ENCODE assay signal across 1 cellular context in genomic region chr15:66578286-66578875, GRCh38.
TF ChIP-seq lines count a peak whose summit lies in the region.

No MANE protein-coding gene starts in this region.

TF ChIP-seq in HepG2, 621 proteins besides CTCF, POLR2A, EP300 and RAD21:
- TF ChIP-seq CEBPZ (IDR thresholded peaks at IDR 0.05; ENCODE audit: low read length) (no peak), KLF16 (CRISPR knock-in tag; IDR thresholded peaks at IDR 0.05) (no peak), ZC3H13 (CRISPR knock-in tag; IDR thresholded peaks at IDR 0.05) (no peak), KMT2A (CRISPR knock-in tag; IDR thresholded peaks at IDR 0.05) (no peak), ZNF121 (CRISPR knock-in tag; IDR thresholded peaks at IDR 0.05) (no peak), MEF2D (CRISPR knock-in tag; IDR thresholded peaks at IDR 0.05) (no peak), ZNF749 (CRISPR knock-in tag; IDR thresholded peaks at IDR 0.05; ENCODE audit: borderline replicate concordance) (no peak), ELF4 (CRISPR knock-in tag; IDR thresholded peaks at IDR 0.05; ENCODE audit: borderline replicate concordance) (no peak), DDIT3 (CRISPR knock-in tag; IDR thresholded peaks at IDR 0.05) (no peak), SIX4 (CRISPR knock-in tag; IDR thresholded peaks at IDR 0.05) (no peak), ZBTB38 (CRISPR knock-in tag; IDR thresholded peaks at IDR 0.05) (no peak), XBP1 (CRISPR knock-in tag; IDR thresholded peaks at IDR 0.05) (no peak), PLRG1 (conservative IDR thresholded peaks at IDR 0.05) (no peak), ZHX1 (CRISPR knock-in tag; IDR thresholded peaks at IDR 0.05; ENCODE audit: low read depth) (no peak), LBX2 (CRISPR knock-in tag; IDR thresholded peaks at IDR 0.05; ENCODE audit: borderline replicate concordance) (no peak), JUND (CRISPR knock-in tag; IDR thresholded peaks at IDR 0.05) (no peak), ELF3 (CRISPR knock-in tag; IDR thresholded peaks at IDR 0.05) (no peak)
